Comparison of ENCODE assay signal across 11 cellular contexts in the genomic region with DNA sequence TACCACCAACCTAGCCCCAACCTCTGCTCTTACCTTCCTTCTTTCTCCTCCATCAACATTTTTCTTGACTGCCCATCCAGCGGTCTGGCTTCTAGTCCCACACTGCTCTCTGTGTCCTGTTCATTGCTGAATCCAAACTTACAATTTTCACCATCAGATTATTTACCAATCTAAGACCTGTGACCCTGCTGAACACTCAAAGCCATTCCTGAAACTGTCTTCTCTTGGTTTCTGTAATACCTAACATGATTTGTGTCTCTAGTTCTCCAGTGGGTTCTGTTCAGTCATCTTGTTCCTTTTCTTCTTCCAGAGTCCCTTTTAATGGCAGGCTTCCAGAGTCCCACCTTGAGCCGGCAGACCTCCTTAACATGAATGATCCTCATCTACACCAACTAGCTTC. TPM values are rescaled to one million over a fixed set of nuclear protein-coding genes. Genes with fewer than 3 reads are reported as not detected.
A peak's percentile ranks its signal among the peaks of the same experiment; 100 is the strongest.
DNase-seq lines count a peak whose midpoint lies in the region; ATAC-seq and TF ChIP-seq lines count a peak whose summit lies in the region.
"Had no signal": no experiment of that assay in that cellular context is flagged by ENCODE, and none has a peak within 500 bp of the region (broad histone marks: within the 10 kb centered on the region; RNA-seq: fewer than 3 reads in every experiment).

No MANE protein-coding gene starts in this region.

- H3K4me1 Mint-ChIP-seq in natural killer cell = peaks cover 35 to 58% of the 10 kb centered on the region in 2 donors

- ATAC-seq in GM18502 (IDR thresholded peaks at IDR 0.05; ENCODE audit: poor library complexity, unreplicated experiment) (peak; percentile 46), GM21786 (IDR thresholded peaks at IDR 0.05; ENCODE audit: unreplicated experiment) (peak; percentile 37), natural killer cell (no peak), Right ventricle myocardium inferior (no peak)

- intact Hi-C loops in natural killer cell (cut with micrococcal nuclease) = no loop called here
- intact Hi-C loops in Right ventricle myocardium inferior (cut with DNase I) = no loop called here

- peaks cover 25% of the 10 kb centered on the region for H3K4me1 ChIP-seq in OCI-LY3 (ENCODE audit: low read length)

- DNase-seq in natural killer cell = no peak
- DNase-seq in iPS-NIHi7 (ENCODE audit: extremely low spot score) = no peak
- DNase-seq in NCI-H774 (lab: John Stamatoyannopoulos, UW) = no peak
- no peak for DNase-seq in Right ventricle myocardium inferior (ENCODE audit: missing footprints)
- DNase-seq in mucosa of gallbladder (ENCODE audit: low spot score) = no peak
- DNase-seq: CD4-positive, CD25-positive, alpha-beta regulatory T cell; dorsolateral prefrontal cortex; NCI-H1694 had no signal

- H3K4me3 Mint-ChIP-seq in natural killer cell = no peak overlapping the region
- H3K4me3 Mint-ChIP-seq: CD4-positive, CD25-positive, alpha-beta regulatory T cell had no signal

- H3K36me3 ChIP-seq in OCI-LY3 (replicated peaks; ENCODE audit: low read depth, low read length) = peaks cover 13% of the 10 kb centered on the region

- no peak overlapping the region for H3K4me3 ChIP-seq in OCI-LY3 (ENCODE audit: low read length)
- H3K4me3 ChIP-seq: dorsolateral prefrontal cortex had no signal

- H3K79me2 ChIP-seq in OCI-LY3 (ENCODE audit: low read length) = peaks cover 84% of the 10 kb centered on the region

- peaks cover 19% of the 10 kb centered on the region for H4K20me1 ChIP-seq in OCI-LY3 (ENCODE audit: insufficient read depth, low read length)

- peaks cover 8% of the 10 kb centered on the region for H3K9me3 ChIP-seq in OCI-LY3 (ENCODE audit: insufficient read depth, low read length)

- TF ChIP-seq CTCF in OCI-LY3 (IDR thresholded peaks at IDR 0.05; ENCODE audit: low read depth, low read length) = no peak
- no peak for TF ChIP-seq CTCF in natural killer cell (IDR thresholded peaks at IDR 0.05)

- no peaks in the 10 kb centered on the region for H3K27me3 ChIP-seq in OCI-LY3 (ENCODE audit: low read depth, low read length)

- H3K9me3 Mint-ChIP-seq in natural killer cell = peaks cover 2 to 9% of the 10 kb centered on the region in 2 donors

- no peaks in the 10 kb centered on the region for H3K27me3 Mint-ChIP-seq in natural killer cell (ENCODE audit: low read depth in 2 of 2)

- peak overlapping the region; percentile 13 to 67 for H3K27ac Mint-ChIP-seq in natural killer cell
- H3K27ac Mint-ChIP-seq: CD4-positive, CD25-positive, alpha-beta regulatory T cell had no signal

- no peak overlapping the region for H3K9ac ChIP-seq in OCI-LY3 (ENCODE audit: low read length)

- peak overlapping the region; percentile 2; the same call in 1 of the 2 replicates for H3K4me2 ChIP-seq in OCI-LY3 (ENCODE audit: low read length)

- H2AFZ ChIP-seq in OCI-LY3 (ENCODE audit: low read depth, low read length) = no peak overlapping the region

- H3K36me3 Mint-ChIP-seq in natural killer cell = peaks cover 8% of the 10 kb centered on the region
- H3K36me3 Mint-ChIP-seq: CD4-positive, CD25-positive, alpha-beta regulatory T cell had no signal

- no peak overlapping the region for H3K27ac ChIP-seq in OCI-LY3 (ENCODE audit: low read length)
- H3K27ac ChIP-seq: dorsolateral prefrontal cortex had no signal

RNA-seq across cellular contexts. Expression of a gene that starts 24.1 kb away (rescaled TPM):
- 10 to 100 TPM; 62.1 to 86.7 (median 69.6) TPM for total RNA-seq in natural killer cell
- 29.9 TPM for total RNA-seq in Right ventricle myocardium inferior
- total RNA-seq in mucosa of gallbladder = 27.6 TPM

Comparison
In these comparisons a context has a peak if more than half of its experiments do, and no peak if none do; other contexts are left out.
1. ATAC-seq: peak in GM18502 (single experiment) and GM21786 (single experiment); none in natural killer cell (0 of 3) and Right ventricle myocardium inferior (single experiment).